In the genomic region with DNA sequence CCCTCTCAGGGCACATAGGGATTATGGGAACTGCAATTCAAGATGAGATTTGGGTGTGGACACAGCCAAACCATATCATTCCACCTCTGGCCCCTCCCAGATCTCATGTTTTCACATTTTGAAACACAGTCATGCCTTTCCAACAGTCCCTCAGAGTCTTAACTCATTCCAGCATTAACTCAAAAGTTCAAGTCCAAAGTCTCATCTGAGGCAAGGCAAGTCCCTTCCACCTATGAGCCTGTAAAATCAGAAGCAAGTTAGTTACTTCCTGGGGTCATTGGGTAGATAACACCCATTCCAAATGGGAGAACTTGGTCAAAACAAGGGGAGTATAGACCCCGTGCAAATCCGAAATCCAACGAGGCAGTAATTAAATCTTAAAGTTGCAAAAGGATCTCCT, we compare ENCODE assay signal across 6 cellular contexts. TPM values are rescaled to one million over a fixed set of nuclear protein-coding genes. Genes with fewer than 3 reads are reported as not detected.
DNase-seq lines count a peak whose midpoint lies in the region; ATAC-seq, FAIRE-seq and TF ChIP-seq lines count a peak whose summit lies in the region.
"Not testable (repeated sequence)": the region's sequence is repeated elsewhere in the genome, so short reads cannot be mapped to it uniquely, and the experiment has no call there.

No MANE protein-coding gene starts in this region.

- not testable (repeated sequence) for TF ChIP-seq CTCF in endodermal cell (conservative IDR thresholded peaks at IDR 0.05); HepG2 (CRISPR knock-in tag; IDR thresholded peaks at IDR 0.05); neutrophil (IDR thresholded peaks at IDR 0.05)

- CTCF ChIA-PET in HepG2 (lab: Yijun Ruan, JAX; ENCODE audit: low intra/inter-chr PET ratio, low total read pairs): not testable (repeated sequence)

- H3K79me2 ChIP-seq in HepG2 (ENCODE audit: insufficient read depth, low read length): peaks cover 68% of the 10 kb centered on the region

- peaks cover 40% of the 10 kb centered on the region for H3K9me3 ChIP-seq in endodermal cell (ENCODE audit: control insufficient read depth, low read length)
- not testable (repeated sequence) for H3K9me3 ChIP-seq in right cardiac atrium (ENCODE audit: control insufficient read depth, low read length); HepG2 (ENCODE audit: low read length); neutrophil; small intestine (ENCODE audit: control insufficient read depth, low read depth)

- H3K4me3 ChIP-seq in endodermal cell (ENCODE audit: low read length): peak overlapping the region; percentile 52
- not testable (repeated sequence) for H3K4me3 ChIP-seq in right cardiac atrium (ENCODE audit: low read length); HepG2 (replicated peaks in 1 of 3; ENCODE audit: insufficient read depth in 1 of 3, low read depth in 2 of 3, low read length in 3 of 3); neutrophil (ENCODE audit: low read depth in 1 of 2, low read length in 1 of 2); small intestine (ENCODE audit: low read depth in 1 of 2, low read length in 2 of 2)

- POLR2A ChIA-PET in HepG2 (lab: Yijun Ruan, JAX): not testable (repeated sequence)

- in situ Hi-C loops in HepG2 (cut with HindIII; ENCODE audit: extremely low pct_ligation_motif_present, low pct_unique_long_range_greater_than_20kb): not testable (repeated sequence)

- H3K36me3 ChIP-seq in endodermal cell (ENCODE audit: control insufficient read depth, insufficient read depth, low read length): peaks cover 73% of the 10 kb centered on the region
- H3K36me3 ChIP-seq in HepG2 (replicated peaks in 1 of 2; ENCODE audit: control insufficient read depth in 1 of 2, insufficient read depth in 2 of 2, low read length in 2 of 2): peaks cover 16 to 55% of the 10 kb centered on the region in 2 experiments
- H3K36me3 ChIP-seq in neutrophil: peaks cover 72% of the 10 kb centered on the region
- not testable (repeated sequence) for H3K36me3 ChIP-seq in small intestine (ENCODE audit: control insufficient read depth in 2 of 2, insufficient read depth in 2 of 2, low read length in 2 of 2)

- TF ChIP-seq POLR2A in HepG2 (IDR thresholded peaks at IDR 0.05; ENCODE audit: insufficient read depth in 1 of 2, low read depth in 2 of 2, low read length in 2 of 2): peak in 1 of 2 experiments; percentile 9; a peak in 1 of 4 replicates

- H3K9me3 Mint-ChIP-seq in IgD-negative memory B cell: not testable (repeated sequence)
- peaks cover 31% of the 10 kb centered on the region for H3K9me3 Mint-ChIP-seq in endodermal cell

- intact Hi-C loops in right cardiac atrium (cut with DNase I): loop anchor here in 1 of 4 donors (10.0 kb wide), 1 partner anchor 53 kb away; no protein-coding TSS in a partner anchor
- intact Hi-C loops in HepG2 (cut with micrococcal nuclease; ENCODE audit: unreplicated experiment): not testable (repeated sequence)

- WGBS in endodermal cell (ENCODE audit: insufficient coverage in 1 of 2, insufficient read length in 1 of 2), 2 experiments: 81 to 100% methylated on average over 3 of the region's 3 CpGs
- 93% methylated on average over 3 of the region's 3 CpGs for WGBS in right cardiac atrium
- 94% methylated on average over 3 of the region's 3 CpGs for WGBS in HepG2 (ENCODE audit: low lambda C conversion rate)
- WGBS in small intestine, 3 donors: 94 to 98% (median 94%) methylated on average over 3 of the region's 3 CpGs

- H4K20me1 ChIP-seq in HepG2 (ENCODE audit: insufficient read depth, low read length): peaks cover 35% of the 10 kb centered on the region

- H3K4me2 ChIP-seq in HepG2 (ENCODE audit: low read depth, low read length): not testable (repeated sequence)

- not testable (repeated sequence) for H3K27me3 ChIP-seq in endodermal cell (ENCODE audit: control insufficient read depth, insufficient read depth, low read length, poor library complexity, severe bottlenecking); right cardiac atrium (ENCODE audit: control insufficient read depth, insufficient read depth); HepG2 (ENCODE audit: control insufficient read depth in 1 of 2, insufficient read depth in 2 of 2, low read length in 2 of 2); neutrophil; small intestine (ENCODE audit: control insufficient read depth in 2 of 2, insufficient read depth in 2 of 2, low read length in 2 of 2)

- H3K9ac ChIP-seq in endodermal cell (ENCODE audit: extremely low read depth, low read length, poor library complexity, severe bottlenecking); HepG2 (ENCODE audit: insufficient read depth, low read depth, low read length): not testable (repeated sequence)

- H3K27me3 Mint-ChIP-seq in IgD-negative memory B cell; endodermal cell (ENCODE audit: insufficient read depth): not testable (repeated sequence)

- H2AFZ ChIP-seq in HepG2 (ENCODE audit: low read length): not testable (repeated sequence)

- H3K36me3 Mint-ChIP-seq in IgD-negative memory B cell: not testable (repeated sequence)
- peaks cover 65% of the 10 kb centered on the region for H3K36me3 Mint-ChIP-seq in endodermal cell (ENCODE audit: low read depth)

- H3K27ac ChIP-seq in endodermal cell (ENCODE audit: low read depth, low read length); small intestine (ENCODE audit: low read depth in 1 of 2, low read length in 1 of 2): not testable (repeated sequence)
- peak overlapping the region; percentile 60 for H3K27ac ChIP-seq in right cardiac atrium (ENCODE audit: low read length)
- peak overlapping the region; percentile 1 for H3K27ac ChIP-seq in HepG2 (ENCODE audit: extremely low read length, insufficient read depth, low read length)
- peak overlapping the region; percentile 56 for H3K27ac ChIP-seq in neutrophil

- not testable (repeated sequence) for BruUV-seq in HepG2 (replicated peaks; lab: Mats Ljungman, UMichigan)

- not testable (repeated sequence) for FAIRE-seq in HepG2 (lab: Jason Lieb, UNC); small intestine (lab: Jason Lieb, UNC)

- peaks cover 36 to 54% (median 42%) of the 10 kb centered on the region in 3 donors for H3K4me1 Mint-ChIP-seq in IgD-negative memory B cell
- H3K4me1 Mint-ChIP-seq in endodermal cell: peaks cover 29% of the 10 kb centered on the region

- not testable (repeated sequence) for TF ChIP-seq EP300 in HepG2 (IDR thresholded peaks at IDR 0.05; ENCODE audit: low read depth in 2 of 2, low read length in 2 of 2); HepG2 (CRISPR knock-in tag; IDR thresholded peaks at IDR 0.05; ENCODE audit: borderline replicate concordance)

- not testable (repeated sequence) for ATAC-seq in right cardiac atrium, HepG2

- H3K4me3 Mint-ChIP-seq in IgD-negative memory B cell, endodermal cell: not testable (repeated sequence)

- H3K27ac Mint-ChIP-seq in IgD-negative memory B cell: peak overlapping the region in 2 of 3 donors; percentile 30 to 83
- H3K27ac Mint-ChIP-seq in endodermal cell: not testable (repeated sequence)

- DNase-seq in endodermal cell (peak; percentile 5), small intestine (peak; percentile 37)
- DNase-seq in right cardiac atrium; HepG2 (ENCODE audit: low spot score): not testable (repeated sequence)

- not testable (repeated sequence) for H3K4me1 ChIP-seq in endodermal cell (ENCODE audit: control insufficient read depth, insufficient read depth, low read length); right cardiac atrium (ENCODE audit: control insufficient read depth, insufficient read depth, low read length); small intestine (ENCODE audit: control insufficient read depth in 2 of 2, insufficient read depth in 1 of 2, low read depth in 1 of 2, low read length in 1 of 2)
- H3K4me1 ChIP-seq in HepG2 (ENCODE audit: insufficient read depth, low read length) (peaks cover 41% of the 10 kb centered on the region), neutrophil (ENCODE audit: control insufficient read depth in 1 of 2, insufficient read depth in 1 of 2, low read depth in 1 of 2, low read length in 1 of 2) (peaks cover 24 to 26% of the 10 kb centered on the region in 2 experiments)

- TF ChIP-seq RAD21 in HepG2 (CRISPR knock-in tag; IDR thresholded peaks at IDR 0.05): not testable (repeated sequence)

RNA-seq across cellular contexts. Expression of a gene that starts 5.4 kb away (rescaled TPM):
- polyA plus RNA-seq in IgD-negative memory B cell: 175 TPM
- total RNA-seq in endodermal cell: 100 to 1,000 TPM; 194 to 227 TPM
- polyA plus RNA-seq in endodermal cell (2013, experiment 1 of 2): 131 TPM
- polyA plus RNA-seq in endodermal cell (2013, experiment 2 of 2): 120 TPM
- total RNA-seq in right cardiac atrium: 100 to 1,000 TPM; 545 to 768 (median 595) TPM
- 187 TPM for polyA plus RNA-seq in right cardiac atrium
- 266 and 335 TPM in 2 replicates for total RNA-seq in HepG2 (2016; rRNA removed; fragmentation: Illumina TruSeq; extraction: Trizol)
- 24.5 and 25.0 TPM in 2 replicates for total RNA-seq in HepG2 (2016; cell fraction: cytosol; rRNA removed; fragmentation: Illumina TruSeq; extraction: Trizol; ENCODE audit: low read depth)
- total RNA-seq in HepG2 (2016; cell fraction: insoluble cytoplasmic fraction; rRNA removed; fragmentation: Illumina TruSeq; extraction: Trizol): 274 and 331 TPM in 2 replicates
- total RNA-seq in HepG2 (2016; cell fraction: membrane; rRNA removed; fragmentation: Illumina TruSeq; extraction: Trizol): 50.4 and 51.0 TPM in 2 replicates
- total RNA-seq in HepG2 (2016; cell fraction: nucleus; rRNA removed; fragmentation: Illumina TruSeq; extraction: Trizol): 144 and 151 TPM in 2 replicates
- polyA plus RNA-seq in HepG2 (2011; rRNA removed): 250 and 265 TPM in 2 replicates
- polyA plus RNA-seq in HepG2 (2011; cell fraction: cytosol; rRNA removed): 227 and 241 TPM in 2 replicates
- 192 and 209 TPM in 2 replicates for polyA plus RNA-seq in HepG2 (2011; cell fraction: nucleus; rRNA removed)
- 200 and 223 TPM in 2 replicates for polyA plus RNA-seq in HepG2 (2012)
- 19.1 and 23.5 TPM in 2 replicates for polyA plus RNA-seq in HepG2 (2016; cell fraction: cytosol; fragmentation: Illumina TruSeq; extraction: Trizol; ENCODE audit: low read depth)
- 302 and 333 TPM in 2 replicates for polyA plus RNA-seq in HepG2 (2016; cell fraction: insoluble cytoplasmic fraction; fragmentation: Illumina TruSeq; extraction: Trizol; ENCODE audit: low read depth)
- polyA plus RNA-seq in HepG2 (2016; cell fraction: membrane; fragmentation: Illumina TruSeq; extraction: Trizol; ENCODE audit: low read depth): 32.1 and 33.4 TPM in 2 replicates
- 152 and 173 TPM in 2 replicates for polyA plus RNA-seq in HepG2 (2016; cell fraction: nucleus; fragmentation: Illumina TruSeq; extraction: Trizol; ENCODE audit: insufficient read depth, low read depth)
- 250 and 886 TPM in 2 replicates for polyA minus RNA-seq in HepG2 (2011; rRNA and poly(A)+ RNA removed; ENCODE audit: low replicate concordance)
- polyA minus RNA-seq in HepG2 (2011; cell fraction: cytosol; rRNA and poly(A)+ RNA removed): 449 and 493 TPM in 2 replicates
- polyA minus RNA-seq in HepG2 (2011; cell fraction: nucleus; rRNA and poly(A)+ RNA removed): 609 and 625 TPM in 2 replicates
- polyA plus RNA-seq in small intestine: 10 to 100 TPM; 22.4 to 61.6 (median 32.7) TPM
